Comparison of ENCODE assay signal across 9 cellular contexts in the genomic region with DNA sequence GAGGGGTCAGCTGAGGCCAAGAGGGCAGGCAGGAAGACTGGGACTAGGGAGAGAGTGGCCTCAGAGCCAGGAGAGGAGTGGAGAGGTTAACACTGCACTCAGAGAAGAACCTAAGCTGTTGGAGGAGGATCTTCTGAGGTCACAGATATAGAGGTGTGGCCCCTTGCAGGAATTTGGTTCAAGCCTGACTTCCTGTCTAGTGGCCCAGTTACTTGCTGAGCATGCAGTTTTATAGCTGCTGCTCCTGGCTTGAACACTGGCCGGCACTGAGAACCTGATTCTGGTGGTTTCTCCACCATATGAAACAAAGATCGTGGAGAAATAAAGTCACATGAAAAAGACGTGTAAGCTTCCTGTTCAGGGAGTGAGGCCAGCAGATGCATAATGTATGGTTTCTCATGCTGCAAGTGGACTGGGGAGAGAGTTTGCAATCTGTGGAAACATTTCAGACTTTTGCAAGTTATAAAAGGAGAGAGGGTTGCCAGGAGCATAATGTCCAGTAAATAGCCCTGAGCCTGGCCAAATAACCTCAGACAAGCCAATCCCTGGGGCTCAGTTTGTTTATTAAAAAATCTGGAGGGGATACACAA.
DNase-seq lines count a peak whose midpoint lies in the region; ATAC-seq, FAIRE-seq and TF ChIP-seq lines count a peak whose summit lies in the region.
"Had no signal": no experiment of that assay in that cellular context is flagged by ENCODE, and none has a peak within 500 bp of the region (broad histone marks: within the 10 kb centered on the region; RNA-seq: fewer than 3 reads in every experiment).

No MANE protein-coding gene starts in this region.

- H3K9me2 ChIP-seq in PC-3 (replicated peaks; ENCODE audit: low read length): no peaks in the 10 kb centered on the region

- H3K9me3 ChIP-seq in stomach smooth muscle (ENCODE audit: control insufficient read depth in 2 of 2, low read length in 2 of 2) (no peaks in the 10 kb centered on the region), PC-3 (ENCODE audit: low read length) (no peaks in the 10 kb centered on the region)
- H3K9me3 ChIP-seq: tibial artery had no signal

- BruUV-seq in PC-3 (replicated peaks; lab: Mats Ljungman, UMichigan): no TSS peak

- no peaks in the 10 kb centered on the region for H3K79me2 ChIP-seq in PC-3 (ENCODE audit: low read length)

- TF ChIP-seq POLR2A in GM12891 (IDR thresholded peaks at IDR 0.05; ENCODE audit: low read depth, low read length): no peak

- no peaks in the 10 kb centered on the region for H4K20me1 ChIP-seq in PC-3 (ENCODE audit: low read length)

- H3K9ac ChIP-seq in stomach smooth muscle (ENCODE audit: low read length in 2 of 2) (no peak overlapping the region), PC-3 (ENCODE audit: low read length) (no peak overlapping the region)

- CTCF ChIA-PET in PC-3 (lab: Charles Lee): no interaction called here

- peaks cover 13% of the 10 kb centered on the region for H3K4me1 ChIP-seq in stomach smooth muscle (ENCODE audit: control insufficient read depth, insufficient read depth, low read length)
- peaks cover 18% of the 10 kb centered on the region for H3K4me1 ChIP-seq in PC-3 (ENCODE audit: insufficient read depth, low read length)

- H3K36me3 ChIP-seq in stomach smooth muscle (ENCODE audit: control insufficient read depth in 2 of 2, insufficient read depth in 2 of 2, low read length in 2 of 2): no peaks in the 10 kb centered on the region
- no peaks in the 10 kb centered on the region for H3K36me3 ChIP-seq in PC-3 (ENCODE audit: low read depth, low read length)
- H3K36me3 ChIP-seq: tibial artery had no signal

- DNase-seq in GM12891 (ENCODE audit: insufficient read length, low spot score): no peak
- DNase-seq in RPMI8226: peak; percentile 92
- DNase-seq in foreskin melanocyte: peak; percentile 40
- no peak for DNase-seq in DMS153 (lab: John Stamatoyannopoulos, UW)
- DNase-seq in NCI-H2196 treated with DMSO at 0.1 percent for 48 hours (lab: John Stamatoyannopoulos, UW; ENCODE audit: unreplicated experiment): no peak
- DNase-seq in PC-3: no peak

- ATAC-seq in GM21723 (IDR thresholded peaks at IDR 0.05; ENCODE audit: unreplicated experiment): peak; percentile 79
- no peak for ATAC-seq in PC-3

- H3F3A ChIP-seq in PC-3 (ENCODE audit: low read length, unreplicated experiment): no peaks in the 10 kb centered on the region

- TF ChIP-seq CTCF in PC-3 (conservative IDR thresholded peaks at IDR 0.05; ENCODE audit: low read depth, low read length): no peak

- H3K27me3 ChIP-seq in stomach smooth muscle (ENCODE audit: control insufficient read depth in 1 of 2, insufficient read depth in 2 of 2, low read length in 2 of 2) (no peaks in the 10 kb centered on the region), PC-3 (ENCODE audit: low read length) (no peaks in the 10 kb centered on the region)
- H3K27me3 ChIP-seq: tibial artery had no signal

- H2AFZ ChIP-seq in PC-3 (ENCODE audit: low read length): no peak overlapping the region

- intact Hi-C loops in PC-3 (cut with micrococcal nuclease): no loop called here

- H3K27ac ChIP-seq in stomach smooth muscle (ENCODE audit: low read length) (peak overlapping the region; percentile 53), PC-3 (ENCODE audit: low read length) (no peak overlapping the region)
- H3K27ac ChIP-seq: tibial artery had no signal

- H3K4me3 ChIP-seq in stomach smooth muscle (ENCODE audit: low read length in 2 of 2): no peak overlapping the region
- H3K4me3 ChIP-seq in PC-3 (ENCODE audit: low read length): no peak overlapping the region
- H3K4me3 ChIP-seq: tibial artery had no signal

- POLR2A ChIA-PET in PC-3 (lab: Charles Lee; ENCODE audit: unreplicated experiment): no interaction called here

- FAIRE-seq in GM12891 (lab: Jason Lieb, UNC): peak; percentile 74

- H3K4me2 ChIP-seq in PC-3 (ENCODE audit: low read length): no peak overlapping the region

TF ChIP-seq in GM12891, 5 proteins besides CTCF, POLR2A, EP300 and RAD21:
- TF ChIP-seq POLR2AphosphoS5 (IDR thresholded peaks at IDR 0.05; ENCODE audit: low read depth, low read length) (no peak), SPI1 (IDR thresholded peaks at IDR 0.05; ENCODE audit: low read depth, low read length) (no peak), POU2F2 (IDR thresholded peaks at IDR 0.05; ENCODE audit: low read depth, low read length) (no peak), TAF1 (IDR thresholded peaks at IDR 0.05; ENCODE audit: low read depth, low read length) (no peak), PAX5 (IDR thresholded peaks at IDR 0.05; ENCODE audit: insufficient read depth, low read length, severe bottlenecking) (no peak)

Comparison
In these comparisons a context has a peak if more than half of its experiments do, and no peak if none do; other contexts are left out.
1. DNase-seq: peak in RPMI8226 (single experiment) and foreskin melanocyte (single experiment); none in GM12891 (single experiment), DMS153 (single experiment), NCI-H2196 treated with DMSO at 0.1 percent for 48 hours (single experiment) and PC-3 (single experiment).